8 cellular contexts compared by ENCODE assay signal in genomic region chr14:99270491-99271287, GRCh38. TPM values are rescaled to one million over a fixed set of nuclear protein-coding genes. Genes with fewer than 3 reads are reported as not detected.
DNase-seq lines count a peak whose midpoint lies in the region; ATAC-seq, FAIRE-seq and TF ChIP-seq lines count a peak whose summit lies in the region.

No MANE protein-coding gene starts in this region.

- H3K27me3 Mint-ChIP-seq in CD8-positive, alpha-beta T cell (ENCODE audit: low read depth): no peaks in the 10 kb centered on the region
- H3K27me3 Mint-ChIP-seq in astrocyte (ENCODE audit: low read depth, unreplicated experiment) (peaks cover 14% of the 10 kb centered on the region), mesothelial cell of epicardium (ENCODE audit: low read depth) (peaks cover 27% of the 10 kb centered on the region)

- H3K4me3 Mint-ChIP-seq in CD8-positive, alpha-beta T cell: peak overlapping the region; percentile 100
- H3K4me3 Mint-ChIP-seq in astrocyte (ENCODE audit: unreplicated experiment) (peak overlapping the region; percentile 88), mesothelial cell of epicardium (peak overlapping the region; percentile 83)

- no peaks in the 10 kb centered on the region for H3K79me2 ChIP-seq in astrocyte (ENCODE audit: insufficient read depth, low read length)

- H3K27me3 ChIP-seq in CD8-positive, alpha-beta T cell (ENCODE audit: insufficient read depth, low read length): no peaks in the 10 kb centered on the region
- peaks cover 50% of the 10 kb centered on the region for H3K27me3 ChIP-seq in astrocyte (ENCODE audit: insufficient read depth, low read length)

- H3K27ac Mint-ChIP-seq in CD8-positive, alpha-beta T cell: peak overlapping the region; percentile 100
- H3K27ac Mint-ChIP-seq in astrocyte (ENCODE audit: unreplicated experiment) (no peak overlapping the region), mesothelial cell of epicardium (no peak overlapping the region)

- peak overlapping the region; percentile 90 for H3K4me2 ChIP-seq in astrocyte (ENCODE audit: low read length)

- H3K27ac ChIP-seq in CD8-positive, alpha-beta T cell (ENCODE audit: low read depth, low read length): peak overlapping the region; percentile 97
- H3K27ac ChIP-seq in astrocyte (ENCODE audit: low read depth, low read length): no peak overlapping the region

- H3K9me3 Mint-ChIP-seq in CD8-positive, alpha-beta T cell: no peaks in the 10 kb centered on the region
- no peaks in the 10 kb centered on the region for H3K9me3 Mint-ChIP-seq in astrocyte (ENCODE audit: unreplicated experiment)
- H3K9me3 Mint-ChIP-seq in mesothelial cell of epicardium: no peaks in the 10 kb centered on the region

- no peak for FAIRE-seq in astrocyte (lab: Jason Lieb, UNC)

- TF ChIP-seq POLR2A in GM18505 (IDR thresholded peaks at IDR 0.05; ENCODE audit: borderline replicate concordance, extremely low read depth, insufficient read depth, insufficient read length): no peak

- peaks cover 5% of the 10 kb centered on the region for H4K20me1 ChIP-seq in astrocyte (ENCODE audit: insufficient read depth, low read length)

- peaks cover 48% of the 10 kb centered on the region for H3K36me3 Mint-ChIP-seq in CD8-positive, alpha-beta T cell
- H3K36me3 Mint-ChIP-seq in astrocyte (ENCODE audit: low read depth, unreplicated experiment): no peaks in the 10 kb centered on the region
- H3K36me3 Mint-ChIP-seq in mesothelial cell of epicardium: no peaks in the 10 kb centered on the region

- H2AFZ ChIP-seq in astrocyte (ENCODE audit: low read depth, low read length): peak overlapping the region; percentile 56

- H3K9ac ChIP-seq in astrocyte (ENCODE audit: low read length): no peak overlapping the region

- no peaks in the 10 kb centered on the region for H3K9me3 ChIP-seq in CD8-positive, alpha-beta T cell (ENCODE audit: low read length)
- H3K9me3 ChIP-seq in astrocyte (ENCODE audit: insufficient read depth, low read depth, low read length): no peaks in the 10 kb centered on the region

- intact Hi-C loops in CD8-positive, alpha-beta T cell (cut with DNase I, micrococcal nuclease): loop anchor here (5.0 to 10.0 kb wide), 13 partner anchors 147 to 1816 kb away; no protein-coding TSS in a partner anchor

- peaks cover 20% of the 10 kb centered on the region for H3K4me1 ChIP-seq in CD8-positive, alpha-beta T cell (ENCODE audit: insufficient read depth, low read length)
- peaks cover 17% of the 10 kb centered on the region for H3K4me1 ChIP-seq in astrocyte (ENCODE audit: insufficient read depth, low read length)

- no peaks in the 10 kb centered on the region for H3K36me3 ChIP-seq in CD8-positive, alpha-beta T cell (ENCODE audit: insufficient read depth, low read length)
- no peaks in the 10 kb centered on the region for H3K36me3 ChIP-seq in astrocyte (ENCODE audit: insufficient read depth, low read length)

- TF ChIP-seq CTCF in CD8-positive, alpha-beta T cell (IDR thresholded peaks at IDR 0.05): no peak
- TF ChIP-seq CTCF in astrocyte (IDR thresholded peaks at IDR 0.05; ENCODE audit: insufficient read depth, low read depth, low read length): no peak
- no peak for TF ChIP-seq CTCF in mesothelial cell of epicardium (IDR thresholded peaks at IDR 0.05; ENCODE audit: unreplicated experiment)

- ATAC-seq in CD8-positive, alpha-beta T cell: no peak
- ATAC-seq in GM21423 (IDR thresholded peaks at IDR 0.05; ENCODE audit: unreplicated experiment): no peak
- no peak for ATAC-seq in GM18505 (IDR thresholded peaks at IDR 0.05; ENCODE audit: unreplicated experiment)
- no peak for ATAC-seq in GM18868 (IDR thresholded peaks at IDR 0.05; ENCODE audit: unreplicated experiment)

- CTCF ChIA-PET in CD8-positive, alpha-beta T cell (lab: Charles Lee): interaction anchor here (0.7 to 11.2 kb wide), 5 partner anchors 38 to 1134 kb away, joined by 3 to 284 read pairs (median 8); no protein-coding TSS in a partner anchor

- H3K4me1 Mint-ChIP-seq in CD8-positive, alpha-beta T cell (ENCODE audit: low read depth): peaks cover 39% of the 10 kb centered on the region
- H3K4me1 Mint-ChIP-seq in astrocyte (ENCODE audit: low read depth, unreplicated experiment): peaks cover 9% of the 10 kb centered on the region
- H3K4me1 Mint-ChIP-seq in mesothelial cell of epicardium: peaks cover 65% of the 10 kb centered on the region

- peak overlapping the region; percentile 87 for H3K4me3 ChIP-seq in CD8-positive, alpha-beta T cell (ENCODE audit: low read depth, low read length)
- peak overlapping the region; percentile 61 for H3K4me3 ChIP-seq in astrocyte (ENCODE audit: insufficient read depth, low read depth, low read length)

- POLR2A ChIA-PET in CD8-positive, alpha-beta T cell (lab: Charles Lee): interaction anchor here (0.6 to 58.6 kb wide), 18 partner anchors 9 to 1789 kb away, joined by 3 to 2179 read pairs (median 4); no protein-coding TSS in a partner anchor

- peak in 4 of 7 experiments; percentile 42 to 77 (median 50) for DNase-seq in CD8-positive, alpha-beta T cell
- DNase-seq in LoVo (ENCODE audit: low spot score) (peak; percentile 12), astrocyte (ENCODE audit: low read depth) (no peak), mesothelial cell of epicardium (ENCODE audit: low spot score in 2 of 2, unreplicated experiment in 2 of 2) (peak in 1 of 2 experiments; percentile 62), SHP77 treated with DMSO at 0.1 percent for 48 hours (lab: John Stamatoyannopoulos, UW) (no peak)

RNA-seq across cellular contexts. Expression of gene BCL11B, which starts 1.3 kb away (rescaled TPM):
- total RNA-seq in CD8-positive, alpha-beta T cell: 100 to 1,000 TPM; 273 to 284 TPM
- total RNA-seq in astrocyte: 1.1 and 2.0 TPM in 2 replicates
- total RNA-seq in mesothelial cell of epicardium: 11.6 to 12.3 TPM (median 11.8 TPM) in 3 replicates

Comparison
In these comparisons a context has a peak if more than half of its experiments do, and no peak if none do; other contexts are left out.
1. DNase-seq: peak in CD8-positive, alpha-beta T cell (4 of 7) and LoVo (single experiment); none in astrocyte (single experiment) and SHP77 treated with DMSO at 0.1 percent for 48 hours (single experiment).
2. RNA of gene BCL11B, which starts 1.3 kb away (total RNA-seq): 273 to 284 TPM in CD8-positive, alpha-beta T cell; 11.6 to 12.3 TPM in mesothelial cell of epicardium and 1.1 to 2.0 TPM in astrocyte; every median in the first group is over 10 times any median in the second.
3. Peak in every context shown above with its lines, with median percentiles within 50 percentile points of each other: H3K4me3 Mint-ChIP-seq.